Comparison of ENCODE assay signal across 8 cellular contexts in genomic region chr2:48356701-48357322, GRCh38. TPM values are rescaled to one million over a fixed set of nuclear protein-coding genes. Genes with fewer than 3 reads are reported as not detected.
A peak's percentile ranks its signal among the peaks of the same experiment; 100 is the strongest.
DNase-seq lines count a peak whose midpoint lies in the region; ATAC-seq, FAIRE-seq and TF ChIP-seq lines count a peak whose summit lies in the region.

No MANE protein-coding gene starts in this region.

- H3K4me1 Mint-ChIP-seq in activated CD4-positive, alpha-beta T cell treated with anti-CD3 and anti-CD28 coated beads for 36 hours: peaks cover 65% of the 10 kb centered on the region

- TF ChIP-seq CTCF in mammary epithelial cell (conservative IDR thresholded peaks at IDR 0.05 in 1 of 2, IDR thresholded peaks at IDR 0.05 in 1 of 2; ENCODE audit: extremely low read depth in 1 of 2, insufficient read depth in 1 of 2, low read depth in 1 of 2, low read length in 2 of 2): no peak

- CTCF ChIA-PET in activated CD4-positive, alpha-beta T cell treated with anti-CD3 and anti-CD28 coated beads for 36 hours (lab: Charles Lee): interaction anchor here (1.3 kb wide), 1 partner anchor 11 kb away, joined by 4 read pairs; no protein-coding TSS in a partner anchor
- CTCF ChIA-PET in mammary epithelial cell (lab: Charles Lee; ENCODE audit: low non-redundant PET): no interaction called here

- no peak overlapping the region for H2AFZ ChIP-seq in mammary epithelial cell (ENCODE audit: low read depth, low read length)

- no peak overlapping the region for H3K27ac ChIP-seq in mammary epithelial cell (ENCODE audit: insufficient read depth, low read depth, low read length)

- ATAC-seq in activated CD4-positive, alpha-beta T cell treated with anti-CD3 and anti-CD28 coated beads for 36 hours: peak; percentile 96
- ATAC-seq in HG02840 (IDR thresholded peaks at IDR 0.05; ENCODE audit: low FRiP score, unreplicated experiment): peak; percentile 69

- H3K4me3 ChIP-seq in mammary epithelial cell (replicated peaks in 1 of 3; ENCODE audit: insufficient read depth in 1 of 3, low read depth in 2 of 3, low read length in 3 of 3): no peak overlapping the region

- H3K36me3 ChIP-seq in mammary epithelial cell (ENCODE audit: insufficient read depth, low read length): peaks cover 5% of the 10 kb centered on the region

- no TSS peak for BruUV-seq in mammary epithelial cell (replicated peaks; lab: Mats Ljungman, UMichigan)

- peak overlapping the region; percentile 96 for H3K27ac Mint-ChIP-seq in activated CD4-positive, alpha-beta T cell treated with anti-CD3 and anti-CD28 coated beads for 36 hours

- H3K9me3 ChIP-seq in mammary epithelial cell (replicated peaks; ENCODE audit: insufficient read depth, low read length): no peaks in the 10 kb centered on the region

- no peak overlapping the region for H3K9ac ChIP-seq in mammary epithelial cell (ENCODE audit: insufficient read depth, low read length)

- H4K20me1 ChIP-seq in mammary epithelial cell (ENCODE audit: insufficient read depth, low read length): no peaks in the 10 kb centered on the region

- dilution Hi-C loops in mammary epithelial cell (cut with HindIII; ENCODE audit: low sequenced_read_pairs): no loop called here

- peak; percentile 47 for FAIRE-seq in colon (lab: Jason Lieb, UNC)
- no peak for FAIRE-seq in urothelium cell line (lab: Jason Lieb, UNC)

- peak; percentile 52 for DNase-seq in activated CD4-positive, alpha-beta T cell treated with anti-CD3 and anti-CD28 coated beads for 36 hours
- DNase-seq in activated CD4-positive, alpha-beta T cell treated with anti-CD3 and anti-CD28 coated beads for 48 hours: no peak
- DNase-seq in NCI-H2227 (lab: John Stamatoyannopoulos, UW; ENCODE audit: unreplicated experiment) (peak; percentile 15), urothelium cell line (ENCODE audit: low spot score) (no peak), mammary epithelial cell (no peak), globus pallidus (ENCODE audit: low spot score) (no peak)

- WGBS in mammary epithelial cell (ENCODE audit: low coverage, missing lambda C conversion rate): 75% methylated on average over 5 of the region's 5 CpGs

- H3K4me1 ChIP-seq in mammary epithelial cell (ENCODE audit: insufficient read depth, low read length): peaks cover 8% of the 10 kb centered on the region

- peaks cover 48% of the 10 kb centered on the region for H3K36me3 Mint-ChIP-seq in activated CD4-positive, alpha-beta T cell treated with anti-CD3 and anti-CD28 coated beads for 36 hours (ENCODE audit: low read depth)

- H3K4me3 Mint-ChIP-seq in activated CD4-positive, alpha-beta T cell treated with anti-CD3 and anti-CD28 coated beads for 36 hours: peak overlapping the region; percentile 55

- H3K27me3 Mint-ChIP-seq in activated CD4-positive, alpha-beta T cell treated with anti-CD3 and anti-CD28 coated beads for 36 hours: no peaks in the 10 kb centered on the region

- H3K79me2 ChIP-seq in mammary epithelial cell (ENCODE audit: insufficient read depth, low read length): peaks cover 87% of the 10 kb centered on the region

- in situ Hi-C loops in mammary epithelial cell (cut with MboI; ENCODE audit: low sequenced_read_pairs in 2 of 2): no loop called here

- H3K27me3 ChIP-seq in mammary epithelial cell (ENCODE audit: insufficient read depth, low read length): no peaks in the 10 kb centered on the region

- no peak overlapping the region for H3K4me2 ChIP-seq in mammary epithelial cell (ENCODE audit: insufficient read depth, low read depth, low read length)

- H3K9me3 Mint-ChIP-seq in activated CD4-positive, alpha-beta T cell treated with anti-CD3 and anti-CD28 coated beads for 36 hours (ENCODE audit: low read depth): peaks cover 5% of the 10 kb centered on the region

- POLR2A ChIA-PET in activated CD4-positive, alpha-beta T cell treated with anti-CD3 and anti-CD28 coated beads for 36 hours (lab: Charles Lee): no interaction called here

- intact Hi-C loops in activated CD4-positive, alpha-beta T cell treated with anti-CD3 and anti-CD28 coated beads for 36 hours (cut with DNase I, micrococcal nuclease): loop anchor here (1.0 to 5.0 kb wide), 2 partner anchors 13 to 450 kb away; partner anchors contain the start of gene FBXO11 (in 1 of the 2)
- intact Hi-C loops in mammary epithelial cell (cut with micrococcal nuclease): no loop called here

RNA-seq across cellular contexts. Expression of gene FOXN2, which starts 42.3 kb away (rescaled TPM):
- total RNA-seq in activated CD4-positive, alpha-beta T cell treated with anti-CD3 and anti-CD28 coated beads for 36 hours: 10 to 100 TPM; 42.3 to 49.5 TPM
- 10 to 100 TPM; 33.4 to 43.3 TPM for total RNA-seq in mammary epithelial cell
- polyA plus RNA-seq in mammary epithelial cell: 13.6 TPM
- polyA minus RNA-seq in mammary epithelial cell: 57.5 TPM

Comparison
In these comparisons a context has a peak if more than half of its experiments do, and no peak if none do; other contexts are left out.
1. DNase-seq: peak in activated CD4-positive, alpha-beta T cell treated with anti-CD3 and anti-CD28 coated beads for 36 hours (single experiment) and NCI-H2227 (single experiment); none in activated CD4-positive, alpha-beta T cell treated with anti-CD3 and anti-CD28 coated beads for 48 hours (single experiment), urothelium cell line (single experiment), mammary epithelial cell (single experiment) and globus pallidus (single experiment).